ENCODE assay signal across 8 cellular contexts in the genomic region with DNA sequence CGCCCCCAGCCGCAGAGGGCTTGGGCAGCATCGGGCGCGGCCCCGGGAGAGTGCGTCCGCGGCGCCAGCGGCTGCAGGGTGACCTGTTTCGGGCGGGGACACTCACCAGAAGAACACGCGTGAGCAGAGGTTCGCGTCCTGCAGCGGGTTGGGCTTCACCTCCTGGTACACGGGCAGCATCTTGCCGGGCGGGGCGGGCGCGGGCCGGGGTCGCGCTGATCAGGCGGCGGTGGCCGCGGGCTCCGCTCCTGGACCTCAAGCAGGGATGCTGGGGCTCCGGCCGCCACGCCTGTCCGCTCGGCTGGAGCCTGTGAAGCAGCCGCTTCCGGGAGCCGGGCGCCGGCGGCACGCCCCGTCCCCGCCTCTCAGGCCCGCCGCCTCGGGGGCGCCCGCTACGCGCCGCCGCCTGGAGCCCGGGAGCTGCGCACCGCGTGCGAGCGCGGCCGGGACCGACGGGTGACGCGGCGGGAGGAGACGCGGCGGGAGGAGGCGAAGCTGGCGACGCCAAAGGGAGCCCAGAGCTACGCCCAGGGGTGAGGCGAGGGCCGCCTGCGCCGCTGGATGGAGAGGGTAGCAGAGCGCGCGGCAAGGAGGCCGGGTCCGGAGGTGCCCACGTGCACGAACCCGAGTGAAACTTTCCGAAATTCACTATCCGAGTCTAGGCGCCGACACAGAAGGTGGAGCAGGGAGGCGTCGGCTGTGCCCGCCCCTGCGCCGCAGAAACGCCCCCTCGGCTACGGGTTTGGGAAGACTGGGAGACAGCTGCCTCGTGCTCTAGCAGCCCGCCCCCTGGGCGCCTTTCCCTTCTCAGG. TPM values are rescaled to one million over a fixed set of nuclear protein-coding genes. Genes with fewer than 3 reads are reported as not detected.
DNase-seq lines count a peak whose midpoint lies in the region; ATAC-seq, FAIRE-seq and TF ChIP-seq lines count a peak whose summit lies in the region.

TSS of gene ABCC4 (minus strand) at position 317 of the 812 bp plus-strand sequence. CDS start at position 180, 137 bp downstream.

- peak; percentile 59 for TF ChIP-seq POLR2A in GM19099 (IDR thresholded peaks at IDR 0.05; ENCODE audit: extremely low read depth, insufficient read length, low read depth)
- no peak; a peak in 1 of 3 replicates for TF ChIP-seq POLR2A in H1 (IDR thresholded peaks at IDR 0.05; ENCODE audit: control extremely low read depth in 1 of 2, low read depth in 2 of 2, low read length in 2 of 2)

- H3K9me3 Mint-ChIP-seq in activated CD4-positive, alpha-beta memory T cell treated with anti-CD3 and anti-CD28 coated beads, Interleukin-2, amount 10 ng/mL, durations not matched to agents 7 days and 5 days = no peaks in the 10 kb centered on the region

- H2BK120ac ChIP-seq in H1 (replicated peaks; ENCODE audit: low read depth, low read length) (no peak within 1 kb of the TSS), mesendoderm (ENCODE audit: low read depth, low read length) (no peak within 1 kb of the TSS)

- H4K8ac ChIP-seq in H1 (ENCODE audit: extremely low read depth, insufficient read depth, low read length) (peak within 1 kb of the TSS; percentile 96), mesendoderm (ENCODE audit: low read depth, low read length) (no peak within 1 kb of the TSS)

- H3K79me1 ChIP-seq in H1 (ENCODE audit: low read depth, low read length) (no peaks in the 10 kb centered on the region), mesendoderm (ENCODE audit: low read length) (peaks cover 1% of the 10 kb centered on the region)

- H3K14ac ChIP-seq in H1 (ENCODE audit: insufficient read length) = no peak within 1 kb of the TSS

- H3K56ac ChIP-seq in H1 (replicated peaks; ENCODE audit: insufficient read length, low read depth, low read length) (no peak within 1 kb of the TSS), mesendoderm (ENCODE audit: low read length) (peak within 1 kb of the TSS; percentile 92)

- peaks cover 11% of the 10 kb centered on the region; the same call in 1 of the 2 replicates for H3K23me2 ChIP-seq in H1 (ENCODE audit: low read depth, low read length)

- H4K20me1 ChIP-seq in BLaER1 = peaks cover 18% of the 10 kb centered on the region
- H4K20me1 ChIP-seq in H1 (replicated peaks in 1 of 2; ENCODE audit: control insufficient read depth in 1 of 2, insufficient read depth in 2 of 2, low read length in 2 of 2) = peaks cover 0 to 3% of the 10 kb centered on the region in 2 experiments

- H3K27me3 Mint-ChIP-seq in activated CD4-positive, alpha-beta memory T cell treated with anti-CD3 and anti-CD28 coated beads, Interleukin-2, amount 10 ng/mL, durations not matched to agents 7 days and 5 days = peaks cover 6% of the 10 kb centered on the region

- H3K4me1 Mint-ChIP-seq in activated CD4-positive, alpha-beta memory T cell treated with anti-CD3 and anti-CD28 coated beads, Interleukin-2, amount 10 ng/mL, durations not matched to agents 7 days and 5 days = peaks cover 23% of the 10 kb centered on the region

- peak within 1 kb of the TSS; percentile 76 for H3K4me3 Mint-ChIP-seq in activated CD4-positive, alpha-beta memory T cell treated with anti-CD3 and anti-CD28 coated beads, Interleukin-2, amount 10 ng/mL, durations not matched to agents 7 days and 5 days

- no peak within 1 kb of the TSS for H3K27ac Mint-ChIP-seq in activated CD4-positive, alpha-beta memory T cell treated with anti-CD3 and anti-CD28 coated beads, Interleukin-2, amount 10 ng/mL, durations not matched to agents 7 days and 5 days

- H3K79me2 ChIP-seq in H1 (ENCODE audit: control insufficient read depth in 1 of 2, insufficient read depth in 2 of 2, low read length in 2 of 2) (no peaks in the 10 kb centered on the region), mesendoderm (ENCODE audit: control insufficient read depth, insufficient read depth, low read length) (no peaks in the 10 kb centered on the region)

- POLR2A ChIA-PET in activated CD4-positive, alpha-beta memory T cell treated with anti-CD3 and anti-CD28 coated beads, Interleukin-2, amount 10 ng/mL, durations not matched to agents 7 days and 5 days (lab: Charles Lee) = interaction anchor here (0.8 to 1.2 kb wide), 2 partner anchors 74 to 79 kb away, joined by 3 read pairs; no protein-coding TSS in a partner anchor
- POLR2A ChIA-PET in H1 (lab: Charles Lee; ENCODE audit: partially characterized antibody) = interaction anchor here (0.6 to 1.5 kb wide), 5 partner anchors 9 to 103 kb away, joined by 3 to 7 read pairs (median 3); no protein-coding TSS in a partner anchor

- TF ChIP-seq CTCF in H1 (IDR thresholded peaks at IDR 0.05; ENCODE audit: control extremely low read depth in 1 of 3, insufficient read depth in 1 of 3, low read depth in 1 of 3, low read length in 3 of 3) = no peak

- no peak within 1 kb of the TSS; the same call in 1 of the 2 replicates for H2BK5ac ChIP-seq in H1 (ENCODE audit: low read depth, low read length)
- H2BK5ac ChIP-seq in mesendoderm (ENCODE audit: low read length) = no peak within 1 kb of the TSS

- H2AFZ ChIP-seq in H1 (ENCODE audit: low read length) = peak within 1 kb of the TSS; percentile 94

- peak within 1 kb of the TSS; percentile 20 for H3K23ac ChIP-seq in H1 (ENCODE audit: insufficient read length)
- peak within 1 kb of the TSS; percentile 80 for H3K23ac ChIP-seq in mesendoderm (ENCODE audit: low read length)

- H4K91ac ChIP-seq in H1 (replicated peaks; ENCODE audit: insufficient read length, low read length) = peak within 1 kb of the TSS; percentile 93

- TF ChIP-seq RAD21 in H1 (IDR thresholded peaks at IDR 0.05 in 1 of 2, conservative IDR thresholded peaks at IDR 0.05 in 1 of 2; ENCODE audit: low read depth in 2 of 2, low read length in 2 of 2) = no peak

- peak; percentile 90 for ATAC-seq in HG03280 (IDR thresholded peaks at IDR 0.05; ENCODE audit: unreplicated experiment)

- no peak within 1 kb of the TSS for H2BK20ac ChIP-seq in H1 (ENCODE audit: low read length)

- no peak for TF ChIP-seq EP300 in H1 (IDR thresholded peaks at IDR 0.05; ENCODE audit: borderline replicate concordance in 1 of 2, low read depth in 2 of 2, low read length in 2 of 2)

- H3K4ac ChIP-seq in H1 (replicated peaks; ENCODE audit: insufficient read length, low read depth, low read length) (no peak within 1 kb of the TSS), mesendoderm (ENCODE audit: low read depth, low read length) (peak within 1 kb of the TSS; percentile 61)

- H2BK12ac ChIP-seq in H1 (ENCODE audit: low read depth, low read length) = peak within 1 kb of the TSS; percentile 68; the same call in 1 of the 2 replicates

- H3K4me2 ChIP-seq in BLaER1 (peak within 1 kb of the TSS; percentile 94), H1 (ENCODE audit: insufficient read depth in 1 of 2, low read depth in 2 of 2, low read length in 2 of 2) (peak within 1 kb of the TSS; percentile 82 to 92), mesendoderm (ENCODE audit: low read length) (peak within 1 kb of the TSS; percentile 97)

- H3K36me3 ChIP-seq in BLaER1 = no peaks in the 10 kb centered on the region
- H3K36me3 ChIP-seq in H1 (ENCODE audit: control insufficient read depth in 2 of 4, insufficient read depth in 4 of 4, low read length in 3 of 4) = no peaks in the 10 kb centered on the region
- H3K36me3 ChIP-seq in mesendoderm (ENCODE audit: control insufficient read depth, insufficient read depth, low read length) = no peaks in the 10 kb centered on the region

- DNase-seq in NCI-H774 (lab: John Stamatoyannopoulos, UW) (peak; percentile 42), H1 (ENCODE audit: low read depth in 1 of 2, low spot score in 2 of 2) (peak; percentile 25 to 82), mesendoderm (peak; percentile 88)
- DNase-seq in activated CD4-positive, alpha-beta memory T cell treated with anti-CD3 and anti-CD28 coated beads, Interleukin-2, amount 10 ng/mL, durations not matched to agents 7 days and 5 days = peak; percentile 63
- peak; percentile 52 to 59 for DNase-seq in stimulated activated CD8-positive, alpha-beta memory T cell treated with anti-CD3 and anti-CD28 coated beads, Interleukin-15, amount 100 ng/mL, for 48 hours (ENCODE audit: low read depth in 2 of 2)

- H3K27ac ChIP-seq in BLaER1 (peak within 1 kb of the TSS; percentile 89), H1 (ENCODE audit: low read depth, low read length) (no peak within 1 kb of the TSS), mesendoderm (ENCODE audit: low read depth, low read length) (peak within 1 kb of the TSS; percentile 63)

- CTCF ChIA-PET in activated CD4-positive, alpha-beta memory T cell treated with anti-CD3 and anti-CD28 coated beads, Interleukin-2, amount 10 ng/mL, durations not matched to agents 7 days and 5 days (lab: Charles Lee) = interaction anchor here (0.5 to 3.2 kb wide), 9 partner anchors 7 to 112 kb away, joined by 3 to 21 read pairs (median 4); no protein-coding TSS in a partner anchor
- CTCF ChIA-PET in H1 (lab: Charles Lee; ENCODE audit: partially characterized antibody) = interaction anchor here (0.7 to 14.7 kb wide), 12 partner anchors 14 to 177 kb away, joined by 3 to 142 read pairs (median 4); no protein-coding TSS in a partner anchor

- H3K4me3 ChIP-seq in BLaER1 (peak within 1 kb of the TSS; percentile 97), H1 (ENCODE audit: extremely low read depth in 1 of 4, insufficient read depth in 2 of 4, low read depth in 3 of 4, low read length in 4 of 4) (peak within 1 kb of the TSS; percentile 56 to 92 (median 64)), mesendoderm (ENCODE audit: low read length) (peak within 1 kb of the TSS; percentile 64)

- 1% methylated on average over 40 of the region's 102 CpGs; no CpG with 5 or more reads in 1 of the 2 experiments for WGBS in H1 (ENCODE audit: extremely low coverage in 1 of 2, insufficient coverage in 1 of 2, insufficient read length in 1 of 2, insufficient replicate concordance in 2 of 2, low coverage in 1 of 2, low lambda C conversion rate in 2 of 2, missing lambda C conversion rate in 1 of 2), 2 experiments
- no CpG with 5 or more reads among the region's 102 CpGs for WGBS in mesendoderm (ENCODE audit: extremely low coverage, insufficient coverage, low lambda C conversion rate)

- H2AK5ac ChIP-seq in H1 (ENCODE audit: low read depth, low read length) (no peak within 1 kb of the TSS), mesendoderm (ENCODE audit: low read length) (no peak within 1 kb of the TSS)

- H3K18ac ChIP-seq in H1 (ENCODE audit: extremely low read depth, low read length) = peak within 1 kb of the TSS; percentile 93
- peak within 1 kb of the TSS; percentile 69 for H3K18ac ChIP-seq in mesendoderm (ENCODE audit: low read length)

- H3K9me3 ChIP-seq in BLaER1 (no peaks in the 10 kb centered on the region), H1 (ENCODE audit: insufficient read depth in 2 of 2, low read depth in 1 of 2, low read length in 1 of 2) (no peaks in the 10 kb centered on the region)

- H3K27me3 ChIP-seq in BLaER1 (no peaks in the 10 kb centered on the region), H1 (replicated peaks in 1 of 4; ENCODE audit: control insufficient read depth in 3 of 4, extremely low read depth in 1 of 4, insufficient read depth in 3 of 4, low read length in 3 of 4) (peaks cover 4 to 27% (median 20%) of the 10 kb centered on the region in 4 experiments), mesendoderm (ENCODE audit: insufficient read depth, low read length, poor library complexity) (no peaks in the 10 kb centered on the region)

- H3K9ac ChIP-seq in BLaER1 (peak within 1 kb of the TSS; percentile 92), H1 (replicated peaks in 1 of 4; ENCODE audit: extremely low read depth in 1 of 4, low read depth in 3 of 4, low read length in 3 of 4) (peak within 1 kb of the TSS in 3 of 4 experiments; percentile 29 to 61 (median 47); a peak in 5 of 7 replicates), mesendoderm (ENCODE audit: low read length) (peak within 1 kb of the TSS; percentile 81)

- no peak for FAIRE-seq in H1 (lab: Jason Lieb, UNC)

- no peaks in the 10 kb centered on the region for H3K36me3 Mint-ChIP-seq in activated CD4-positive, alpha-beta memory T cell treated with anti-CD3 and anti-CD28 coated beads, Interleukin-2, amount 10 ng/mL, durations not matched to agents 7 days and 5 days (ENCODE audit: low read depth)

- H4K5ac ChIP-seq in H1 (ENCODE audit: insufficient read length, low read depth, low read length) (peak within 1 kb of the TSS; percentile 12), mesendoderm (ENCODE audit: low read length) (no peak within 1 kb of the TSS)

- peaks cover 20% of the 10 kb centered on the region for H3K4me1 ChIP-seq in BLaER1
- peaks cover 0 to 4% (median 0%) of the 10 kb centered on the region in 4 experiments; a peak in 3 of 7 replicates for H3K4me1 ChIP-seq in H1 (replicated peaks in 1 of 4; ENCODE audit: control insufficient read depth in 3 of 4, insufficient read depth in 4 of 4, low read length in 3 of 4)
- peaks cover 2% of the 10 kb centered on the region for H3K4me1 ChIP-seq in mesendoderm (ENCODE audit: control insufficient read depth, low read depth, low read length)

- peak within 1 kb of the TSS; percentile 92 for H2BK15ac ChIP-seq in H1 (ENCODE audit: low read length)
- H2BK15ac ChIP-seq in mesendoderm (replicated peaks; ENCODE audit: low read depth) = no peak within 1 kb of the TSS

RNA-seq across cellular contexts. Expression of gene ABCC4, which starts in this region (rescaled TPM):
- total RNA-seq in activated CD4-positive, alpha-beta memory T cell treated with anti-CD3 and anti-CD28 coated beads, Interleukin-2, amount 10 ng/mL, durations not matched to agents 7 days and 5 days = 1 to 10 TPM; 3.8 to 4.5 TPM
- 14.1 TPM in 2 replicates for total RNA-seq in H1 (2021; fragmentation: NEBNext Ultra II Directional; extraction: Animal tissue kit (Norgen Biotek cat#: 25700))
- 2.9 and 4.0 TPM in 2 replicates for polyA plus RNA-seq in H1 (2011; rRNA removed)
- polyA plus RNA-seq in H1 (2011; cell fraction: cytosol; rRNA removed) = 4.5 TPM
- polyA plus RNA-seq in H1 (2011; cell fraction: nucleus; rRNA removed) = 4.8 TPM
- polyA plus RNA-seq in H1 (2012, experiment 1 of 2) = 3.8 to 5.4 TPM (median 4.8 TPM) in 4 replicates
- 0.47 TPM for polyA plus RNA-seq in H1 (2012, experiment 2 of 2)
- 11.5 TPM for polyA plus RNA-seq in H1 (2013, experiment 1 of 2)
- 12.3 TPM for polyA plus RNA-seq in H1 (2013, experiment 2 of 2)
- polyA minus RNA-seq in H1 (2011; rRNA and poly(A)+ RNA removed) = 30.8 and 32.9 TPM in 2 replicates
- 15.3 TPM for polyA minus RNA-seq in H1 (2011; cell fraction: cytosol; rRNA and poly(A)+ RNA removed)
- polyA minus RNA-seq in H1 (2011; cell fraction: nucleus; rRNA and poly(A)+ RNA removed) = 23.7 TPM
- 5.4 TPM for polyA plus RNA-seq in mesendoderm (2013, experiment 1 of 2)
- polyA plus RNA-seq in mesendoderm (2013, experiment 2 of 2) = 5.3 TPM
